ENCODE assay signal across 9 cellular contexts in the genomic region with DNA sequence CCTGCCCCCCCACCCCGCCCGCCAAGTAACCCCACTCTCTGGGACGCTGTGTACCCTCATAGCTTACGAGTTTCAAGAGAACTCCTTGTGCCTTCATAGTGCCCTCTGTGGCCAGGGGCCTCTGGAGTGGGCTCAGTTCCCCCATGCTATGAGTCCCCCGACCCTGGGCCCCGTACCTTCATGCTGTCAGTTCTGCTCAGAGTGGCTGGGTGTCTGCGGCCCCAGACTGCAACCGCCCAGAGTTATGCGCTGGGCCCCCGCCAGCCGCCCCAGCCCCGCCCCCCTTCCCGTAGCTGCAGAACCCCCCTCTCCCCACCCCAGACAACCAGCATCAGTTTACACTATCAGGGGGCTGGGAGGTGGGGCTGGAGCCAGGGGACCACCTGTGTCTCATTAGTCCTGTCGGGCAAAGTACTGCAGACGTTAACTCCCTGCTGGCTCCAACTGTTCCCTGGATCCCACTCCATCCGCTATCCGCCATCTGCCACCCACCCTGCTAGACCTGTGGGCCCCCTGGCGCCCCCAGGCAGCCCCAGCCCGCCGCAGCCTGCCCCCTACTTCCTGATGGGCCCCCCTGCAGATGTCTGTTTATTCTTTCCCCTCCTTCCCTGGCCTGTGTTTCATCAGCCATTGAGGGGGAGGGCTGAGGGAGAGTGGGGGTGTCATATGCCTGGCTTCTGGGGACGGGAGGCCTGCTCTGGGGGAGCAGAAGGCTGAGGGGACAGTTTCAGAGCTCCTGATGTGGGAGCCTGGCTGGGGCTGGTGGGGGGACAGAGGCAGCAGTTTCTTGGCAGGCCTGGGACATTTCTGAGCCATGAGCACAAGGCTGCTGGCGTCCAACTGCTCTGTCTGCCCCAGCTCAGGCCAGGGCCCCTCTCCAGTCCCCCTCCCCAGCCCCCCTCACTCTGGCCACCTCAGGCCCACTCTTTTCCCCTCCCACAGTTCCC. TPM values are rescaled to one million over a fixed set of nuclear protein-coding genes. Genes with fewer than 3 reads are reported as not detected.
DNase-seq lines count a peak whose midpoint lies in the region; ATAC-seq and TF ChIP-seq lines count a peak whose summit lies in the region.
"Had no signal": no experiment of that assay in that cellular context is flagged by ENCODE, and none has a peak within 500 bp of the region (broad histone marks: within the 10 kb centered on the region; RNA-seq: fewer than 3 reads in every experiment).

A gene with protein sequence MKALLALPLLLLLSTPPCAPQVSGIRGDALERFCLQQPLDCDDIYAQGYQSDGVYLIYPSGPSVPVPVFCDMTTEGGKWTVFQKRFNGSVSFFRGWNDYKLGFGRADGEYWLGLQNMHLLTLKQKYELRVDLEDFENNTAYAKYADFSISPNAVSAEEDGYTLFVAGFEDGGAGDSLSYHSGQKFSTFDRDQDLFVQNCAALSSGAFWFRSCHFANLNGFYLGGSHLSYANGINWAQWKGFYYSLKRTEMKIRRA (minus strand): TSS at position 217 of the 947 bp plus-strand sequence. CDS start 35 bp downstream, at position 182.

- intact Hi-C loops in colonic mucosa (cut with DNase I) (no loop called here), uterus (cut with DNase I; ENCODE audit: low total_unique reads) (no loop called here)

- peak in 1 of 2 donors; percentile 22 for TF ChIP-seq POLR2A in uterus (IDR thresholded peaks at IDR 0.05)

- DNase-seq in AG09309 (ENCODE audit: low read depth) (peak; percentile 73), NCI-H1694 treated with DMSO at 0.1 percent for 48 hours (lab: John Stamatoyannopoulos, UW) (peak; percentile 99), colonic mucosa (peak; percentile 53), mesenteric fat pad (ENCODE audit: low spot score) (no peak), uterus (peak; percentile 92 to 93), UCSD-AML1 (lab: John Stamatoyannopoulos, UW; ENCODE audit: unreplicated experiment) (no peak), GM13977 (ENCODE audit: low spot score) (no peak)

- in situ Hi-C loops in GM13977 (cut with MboI; ENCODE audit: low pct_unique_long_range_greater_than_20kb, low sequenced_read_pairs, unreplicated experiment), result no loop called here

- H3K9me3 ChIP-seq in colonic mucosa (no peaks in the 10 kb centered on the region), uterus (no peaks in the 10 kb centered on the region)

- H3K36me3 ChIP-seq in colonic mucosa (peaks cover 9% of the 10 kb centered on the region), uterus (no peaks in the 10 kb centered on the region)

- H3K27ac ChIP-seq in colonic mucosa, result peak within 1 kb of the TSS; percentile 77
- peak within 1 kb of the TSS; percentile 91 to 97 for H3K27ac ChIP-seq in uterus

- H3K4me3 ChIP-seq in AG09309 (ENCODE audit: control insufficient read depth, low read depth, low read length) (peak within 1 kb of the TSS; percentile 49), colonic mucosa (peak within 1 kb of the TSS; percentile 9), uterus (peak within 1 kb of the TSS; percentile 15 to 38)
- H3K4me3 ChIP-seq: GM12878 had no signal

- H3K4me1 ChIP-seq in colonic mucosa (peaks cover 24% of the 10 kb centered on the region), uterus (peaks cover 30 to 32% of the 10 kb centered on the region in 2 donors)

- no peak for ATAC-seq in HG02973 (IDR thresholded peaks at IDR 0.05; ENCODE audit: unreplicated experiment)
- ATAC-seq: GM12878 had no signal

- H3K9ac ChIP-seq in colonic mucosa (ENCODE audit: low read depth in 2 of 2, low read length in 2 of 2), result peak within 1 kb of the TSS; percentile 31 to 52

- no peak for TF ChIP-seq CTCF in AG09309 (IDR thresholded peaks at IDR 0.05; ENCODE audit: control insufficient read depth, insufficient read depth, low read depth, low read length, missing control alignments)
- no peak for TF ChIP-seq CTCF in colonic mucosa (IDR thresholded peaks at IDR 0.05)
- TF ChIP-seq CTCF in uterus (IDR thresholded peaks at IDR 0.05), result no peak
- TF ChIP-seq CTCF in GM13977 (IDR thresholded peaks at IDR 0.05; ENCODE audit: extremely low read depth, insufficient read depth, missing control alignments), result no peak

- H3K27me3 ChIP-seq in colonic mucosa (no peaks in the 10 kb centered on the region), uterus (no peaks in the 10 kb centered on the region)

RNA-seq across cellular contexts. Expression of the gene that starts here (rescaled TPM):
- 10 to 100 TPM; 22.2 to 56.0 TPM for total RNA-seq in colonic mucosa
- 96.7 TPM for total RNA-seq in mesenteric fat pad
- 100 to 1,000 TPM in 2 of 4 donors, 10 to 100 TPM in 2; 81.2 to 149 (median 117) TPM for total RNA-seq in uterus

Comparison
In these comparisons a context has a peak if more than half of its experiments do, and no peak if none do; other contexts are left out.
1. DNase-seq: peak in AG09309 (single experiment), NCI-H1694 treated with DMSO at 0.1 percent for 48 hours (single experiment), colonic mucosa (single experiment) and uterus (2 of 2); none in mesenteric fat pad (single experiment), UCSD-AML1 (single experiment) and GM13977 (single experiment).
2. Peak in every context shown above with its lines, with median percentiles within 50 percentile points of each other: H3K4me3 ChIP-seq.